In the genomic region with DNA sequence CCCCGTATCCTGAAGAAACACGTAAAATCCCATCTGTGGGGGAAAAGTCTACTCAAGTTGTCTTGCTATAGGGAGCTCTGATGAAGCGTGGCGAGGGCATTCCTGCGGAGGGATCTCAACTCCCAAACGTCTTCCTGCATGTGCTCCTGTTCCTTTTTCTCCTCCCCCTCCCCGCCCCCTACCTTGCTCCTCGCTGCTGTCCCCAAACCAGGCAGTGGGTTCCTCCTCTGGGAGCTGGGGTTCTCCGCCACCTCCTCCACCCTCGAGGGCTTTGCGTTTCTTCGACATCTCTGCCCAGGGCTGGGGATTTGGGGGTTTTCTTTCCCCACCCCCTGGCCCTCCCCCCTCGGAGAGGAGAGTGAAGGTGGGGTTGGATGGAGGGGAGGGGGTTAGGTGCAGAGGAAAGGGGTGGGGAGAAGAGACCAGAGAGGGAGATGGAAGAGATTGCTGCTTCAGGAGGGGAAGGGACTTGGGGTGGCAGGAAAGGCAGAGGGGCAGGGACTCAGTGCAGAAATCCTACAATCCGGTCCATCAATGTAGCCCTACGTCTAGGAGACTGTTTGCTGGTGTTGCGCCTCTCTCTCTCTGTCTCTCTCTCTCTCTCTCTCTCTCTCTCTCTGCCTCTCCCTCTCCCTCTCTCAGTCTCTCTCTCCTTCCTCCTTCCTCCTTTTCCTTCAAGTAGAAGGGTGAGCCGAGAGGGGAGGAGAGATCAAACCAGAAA, we compare ENCODE assay signal across 13 cellular contexts.
DNase-seq lines count a peak whose midpoint lies in the region; ATAC-seq and TF ChIP-seq lines count a peak whose summit lies in the region.
"Had no signal": no experiment of that assay in that cellular context is flagged by ENCODE, and none has a peak within 500 bp of the region (broad histone marks: within the 10 kb centered on the region; RNA-seq: fewer than 3 reads in every experiment).

No MANE protein-coding gene starts in this region.

- TF ChIP-seq POLR2A in sigmoid colon (IDR thresholded peaks at IDR 0.05) = no peak

- TF ChIP-seq CTCF in HEK293 (tag by site-specific recombination; IDR thresholded peaks at IDR 0.05) = no peak
- TF ChIP-seq CTCF in astrocyte of the spinal cord (IDR thresholded peaks at IDR 0.05; ENCODE audit: low read depth, low read length) = no peak
- no peak for TF ChIP-seq CTCF in sigmoid colon (IDR thresholded peaks at IDR 0.05)
- TF ChIP-seq CTCF in colonic mucosa (IDR thresholded peaks at IDR 0.05) = no peak

- no peak for ATAC-seq in HG02610 (IDR thresholded peaks at IDR 0.05; ENCODE audit: unreplicated experiment)
- ATAC-seq: naive thymus-derived CD8-positive, alpha-beta T cell had no signal

- no peak overlapping the region for H3K27ac ChIP-seq in HEK293 (ENCODE audit: extremely low read depth, low read depth, low read length)
- H3K27ac ChIP-seq in sigmoid colon = peak overlapping the region in 3 of 4 donors; percentile 76 to 87 (median 79)
- no peak overlapping the region for H3K27ac ChIP-seq in colonic mucosa
- H3K27ac ChIP-seq: SK-N-MC, tibial nerve had no signal

- H3K36me3 ChIP-seq in HEK293 (ENCODE audit: control insufficient read depth in 2 of 2, insufficient read depth in 1 of 2, low read length in 2 of 2) = no peaks in the 10 kb centered on the region
- no peaks in the 10 kb centered on the region for H3K36me3 ChIP-seq in sigmoid colon
- no peaks in the 10 kb centered on the region for H3K36me3 ChIP-seq in colonic mucosa
- H3K36me3 ChIP-seq: tibial nerve had no signal

- DNase-seq in astrocyte of the spinal cord (ENCODE audit: low read depth, low spot score) (no peak), sigmoid colon (no peak), colonic mucosa (no peak), activated T-cell treated with anti-CD3 and anti-CD28 coated beads for 4 hours (no peak), NCI-H345 treated with DMSO at 0.1 percent for 48 hours (lab: John Stamatoyannopoulos, UW; ENCODE audit: unreplicated experiment) (no peak)
- DNase-seq: Caco-2; naive thymus-derived CD8-positive, alpha-beta T cell; NCI-H1930 had no signal

- TF ChIP-seq EP300 in sigmoid colon (IDR thresholded peaks at IDR 0.05) = no peak

- H3K27me3 ChIP-seq in sigmoid colon (peaks cover 0 to 19% (median 0%) of the 10 kb centered on the region in 3 donors), colonic mucosa (no peaks in the 10 kb centered on the region)

- CTCF ChIA-PET in HEK293 (lab: Yijun Ruan, JAX) = interaction anchor here (0.6 kb wide), 1 partner anchor 114 kb away, joined by 3 read pairs; no protein-coding TSS in a partner anchor

- WGBS in sigmoid colon, 2 donors = 12 to 32% methylated on average over 17 of the region's 17 CpGs

- H3K9me3 ChIP-seq in HEK293 (ENCODE audit: control insufficient read depth, insufficient read depth, low read depth, low read length) = no peaks in the 10 kb centered on the region
- H3K9me3 ChIP-seq in sigmoid colon = no peaks in the 10 kb centered on the region
- H3K9me3 ChIP-seq in colonic mucosa = no peaks in the 10 kb centered on the region
- H3K9me3 ChIP-seq: Caco-2, tibial nerve had no signal

- intact Hi-C loops in sigmoid colon (cut with DNase I) = loop anchor here (2.0 to 5.0 kb wide), 2 partner anchors 99 to 113 kb away; no protein-coding TSS in a partner anchor
- intact Hi-C loops in colonic mucosa (cut with DNase I) = no loop called here

- H3K4me3 ChIP-seq in HEK293 (ENCODE audit: low read depth, low read length) (peak overlapping the region; percentile 64), astrocyte of the spinal cord (ENCODE audit: low read depth, low read length) (peak overlapping the region; percentile 48), iPS-11a (ENCODE audit: low read depth, low read length) (peak overlapping the region; percentile 9), sigmoid colon (peak overlapping the region; percentile 50 to 66 (median 55)), colonic mucosa (no peak overlapping the region)
- H3K4me3 ChIP-seq: SK-N-MC had no signal

- no peak overlapping the region for H3K9ac ChIP-seq in colonic mucosa (ENCODE audit: low read depth in 2 of 2, low read length in 2 of 2)

- in situ Hi-C loops in astrocyte of the spinal cord (cut with HindIII; ENCODE audit: low sequenced_read_pairs) = no loop called here

- H3K4me1 ChIP-seq in HEK293 (ENCODE audit: control insufficient read depth, insufficient read depth, low read length) (peaks cover 3% of the 10 kb centered on the region; the same call in 1 of the 2 replicates), sigmoid colon (peaks cover 0 to 28% (median 23%) of the 10 kb centered on the region in 4 donors), colonic mucosa (no peaks in the 10 kb centered on the region)
- H3K4me1 ChIP-seq: Caco-2 had no signal

- POLR2A ChIA-PET in HEK293 (lab: Yijun Ruan, JAX) = no interaction called here

TF ChIP-seq in HEK293, 187 proteins besides CTCF, POLR2A, EP300 and RAD21 (continues in another document):
- TF ChIP-seq, protein P1, sequence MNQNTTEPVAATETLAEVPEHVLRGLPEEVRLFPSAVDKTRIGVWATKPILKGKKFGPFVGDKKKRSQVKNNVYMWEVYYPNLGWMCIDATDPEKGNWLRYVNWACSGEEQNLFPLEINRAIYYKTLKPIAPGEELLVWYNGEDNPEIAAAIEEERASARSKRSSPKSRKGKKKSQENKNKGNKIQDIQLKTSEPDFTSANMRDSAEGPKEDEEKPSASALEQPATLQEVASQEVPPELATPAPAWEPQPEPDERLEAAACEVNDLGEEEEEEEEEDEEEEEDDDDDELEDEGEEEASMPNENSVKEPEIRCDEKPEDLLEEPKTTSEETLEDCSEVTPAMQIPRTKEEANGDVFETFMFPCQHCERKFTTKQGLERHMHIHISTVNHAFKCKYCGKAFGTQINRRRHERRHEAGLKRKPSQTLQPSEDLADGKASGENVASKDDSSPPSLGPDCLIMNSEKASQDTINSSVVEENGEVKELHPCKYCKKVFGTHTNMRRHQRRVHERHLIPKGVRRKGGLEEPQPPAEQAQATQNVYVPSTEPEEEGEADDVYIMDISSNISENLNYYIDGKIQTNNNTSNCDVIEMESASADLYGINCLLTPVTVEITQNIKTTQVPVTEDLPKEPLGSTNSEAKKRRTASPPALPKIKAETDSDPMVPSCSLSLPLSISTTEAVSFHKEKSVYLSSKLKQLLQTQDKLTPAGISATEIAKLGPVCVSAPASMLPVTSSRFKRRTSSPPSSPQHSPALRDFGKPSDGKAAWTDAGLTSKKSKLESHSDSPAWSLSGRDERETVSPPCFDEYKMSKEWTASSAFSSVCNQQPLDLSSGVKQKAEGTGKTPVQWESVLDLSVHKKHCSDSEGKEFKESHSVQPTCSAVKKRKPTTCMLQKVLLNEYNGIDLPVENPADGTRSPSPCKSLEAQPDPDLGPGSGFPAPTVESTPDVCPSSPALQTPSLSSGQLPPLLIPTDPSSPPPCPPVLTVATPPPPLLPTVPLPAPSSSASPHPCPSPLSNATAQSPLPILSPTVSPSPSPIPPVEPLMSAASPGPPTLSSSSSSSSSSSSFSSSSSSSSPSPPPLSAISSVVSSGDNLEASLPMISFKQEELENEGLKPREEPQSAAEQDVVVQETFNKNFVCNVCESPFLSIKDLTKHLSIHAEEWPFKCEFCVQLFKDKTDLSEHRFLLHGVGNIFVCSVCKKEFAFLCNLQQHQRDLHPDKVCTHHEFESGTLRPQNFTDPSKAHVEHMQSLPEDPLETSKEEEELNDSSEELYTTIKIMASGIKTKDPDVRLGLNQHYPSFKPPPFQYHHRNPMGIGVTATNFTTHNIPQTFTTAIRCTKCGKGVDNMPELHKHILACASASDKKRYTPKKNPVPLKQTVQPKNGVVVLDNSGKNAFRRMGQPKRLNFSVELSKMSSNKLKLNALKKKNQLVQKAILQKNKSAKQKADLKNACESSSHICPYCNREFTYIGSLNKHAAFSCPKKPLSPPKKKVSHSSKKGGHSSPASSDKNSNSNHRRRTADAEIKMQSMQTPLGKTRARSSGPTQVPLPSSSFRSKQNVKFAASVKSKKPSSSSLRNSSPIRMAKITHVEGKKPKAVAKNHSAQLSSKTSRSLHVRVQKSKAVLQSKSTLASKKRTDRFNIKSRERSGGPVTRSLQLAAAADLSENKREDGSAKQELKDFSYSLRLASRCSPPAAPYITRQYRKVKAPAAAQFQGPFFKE (tag by site-specific recombination; IDR thresholded peaks at IDR 0.05; ENCODE audit: borderline replicate concordance) = no peak
- TF ChIP-seq ZNF366 (tag by site-specific recombination; conservative IDR thresholded peaks at IDR 0.05) (peak; percentile 60), ZNF843 (tag by site-specific recombination; IDR thresholded peaks at IDR 0.05) (no peak), ZNF629 (tag by site-specific recombination; IDR thresholded peaks at IDR 0.05) (no peak), KLF17 (tag by site-specific recombination; IDR thresholded peaks at IDR 0.05) (no peak), SP3 (tag by site-specific recombination; IDR thresholded peaks at IDR 0.05) (peak; percentile 62), KLF16 (tag by site-specific recombination; IDR thresholded peaks at IDR 0.05) (no peak), ZFHX2 (tag by site-specific recombination; conservative IDR thresholded peaks at IDR 0.05) (0 out of 2 replicates have a peak, but pooled peaks have one; percentile 7), ZNF292 (tag by site-specific recombination; IDR thresholded peaks at IDR 0.05; ENCODE audit: borderline replicate concordance, low read depth) (no peak), ZNF596 (tag by site-specific recombination; IDR thresholded peaks at IDR 0.05) (peak; percentile 94), ZXDB (tag by site-specific recombination; IDR thresholded peaks at IDR 0.05) (no peak)

Comparison
In these comparisons a context has a peak if more than half of its experiments do, and no peak if none do; other contexts are left out.
1. H3K27ac ChIP-seq: peak in sigmoid colon (3 of 4); none in HEK293 (single experiment) and colonic mucosa (single experiment).